Comparison of ENCODE assay signal across 1 cellular context in the genomic region with DNA sequence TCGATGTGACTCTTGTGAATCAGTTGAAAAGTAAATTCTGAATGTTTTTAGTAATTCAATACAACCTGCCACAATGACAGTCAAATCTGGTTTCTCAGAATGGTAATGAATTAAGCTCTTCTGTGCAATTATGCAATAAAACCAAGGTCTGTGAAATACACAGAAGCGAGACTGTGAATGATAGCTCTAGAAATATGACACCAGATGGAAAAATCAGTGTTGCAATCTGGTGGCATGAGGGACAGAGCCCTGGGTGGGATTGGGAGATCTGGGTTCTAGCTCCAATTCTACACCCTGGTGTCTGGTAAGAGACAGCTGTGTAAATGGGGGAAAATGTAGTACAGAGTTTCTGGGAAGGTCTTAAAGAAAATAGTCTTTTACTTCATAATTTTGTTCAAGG.
TF ChIP-seq lines count a peak whose summit lies in the region.

No MANE protein-coding gene starts in this region.

TF ChIP-seq in GM23338, 12 proteins besides CTCF, POLR2A, EP300 and RAD21 (continued from another document):
- TF ChIP-seq, protein P1, sequence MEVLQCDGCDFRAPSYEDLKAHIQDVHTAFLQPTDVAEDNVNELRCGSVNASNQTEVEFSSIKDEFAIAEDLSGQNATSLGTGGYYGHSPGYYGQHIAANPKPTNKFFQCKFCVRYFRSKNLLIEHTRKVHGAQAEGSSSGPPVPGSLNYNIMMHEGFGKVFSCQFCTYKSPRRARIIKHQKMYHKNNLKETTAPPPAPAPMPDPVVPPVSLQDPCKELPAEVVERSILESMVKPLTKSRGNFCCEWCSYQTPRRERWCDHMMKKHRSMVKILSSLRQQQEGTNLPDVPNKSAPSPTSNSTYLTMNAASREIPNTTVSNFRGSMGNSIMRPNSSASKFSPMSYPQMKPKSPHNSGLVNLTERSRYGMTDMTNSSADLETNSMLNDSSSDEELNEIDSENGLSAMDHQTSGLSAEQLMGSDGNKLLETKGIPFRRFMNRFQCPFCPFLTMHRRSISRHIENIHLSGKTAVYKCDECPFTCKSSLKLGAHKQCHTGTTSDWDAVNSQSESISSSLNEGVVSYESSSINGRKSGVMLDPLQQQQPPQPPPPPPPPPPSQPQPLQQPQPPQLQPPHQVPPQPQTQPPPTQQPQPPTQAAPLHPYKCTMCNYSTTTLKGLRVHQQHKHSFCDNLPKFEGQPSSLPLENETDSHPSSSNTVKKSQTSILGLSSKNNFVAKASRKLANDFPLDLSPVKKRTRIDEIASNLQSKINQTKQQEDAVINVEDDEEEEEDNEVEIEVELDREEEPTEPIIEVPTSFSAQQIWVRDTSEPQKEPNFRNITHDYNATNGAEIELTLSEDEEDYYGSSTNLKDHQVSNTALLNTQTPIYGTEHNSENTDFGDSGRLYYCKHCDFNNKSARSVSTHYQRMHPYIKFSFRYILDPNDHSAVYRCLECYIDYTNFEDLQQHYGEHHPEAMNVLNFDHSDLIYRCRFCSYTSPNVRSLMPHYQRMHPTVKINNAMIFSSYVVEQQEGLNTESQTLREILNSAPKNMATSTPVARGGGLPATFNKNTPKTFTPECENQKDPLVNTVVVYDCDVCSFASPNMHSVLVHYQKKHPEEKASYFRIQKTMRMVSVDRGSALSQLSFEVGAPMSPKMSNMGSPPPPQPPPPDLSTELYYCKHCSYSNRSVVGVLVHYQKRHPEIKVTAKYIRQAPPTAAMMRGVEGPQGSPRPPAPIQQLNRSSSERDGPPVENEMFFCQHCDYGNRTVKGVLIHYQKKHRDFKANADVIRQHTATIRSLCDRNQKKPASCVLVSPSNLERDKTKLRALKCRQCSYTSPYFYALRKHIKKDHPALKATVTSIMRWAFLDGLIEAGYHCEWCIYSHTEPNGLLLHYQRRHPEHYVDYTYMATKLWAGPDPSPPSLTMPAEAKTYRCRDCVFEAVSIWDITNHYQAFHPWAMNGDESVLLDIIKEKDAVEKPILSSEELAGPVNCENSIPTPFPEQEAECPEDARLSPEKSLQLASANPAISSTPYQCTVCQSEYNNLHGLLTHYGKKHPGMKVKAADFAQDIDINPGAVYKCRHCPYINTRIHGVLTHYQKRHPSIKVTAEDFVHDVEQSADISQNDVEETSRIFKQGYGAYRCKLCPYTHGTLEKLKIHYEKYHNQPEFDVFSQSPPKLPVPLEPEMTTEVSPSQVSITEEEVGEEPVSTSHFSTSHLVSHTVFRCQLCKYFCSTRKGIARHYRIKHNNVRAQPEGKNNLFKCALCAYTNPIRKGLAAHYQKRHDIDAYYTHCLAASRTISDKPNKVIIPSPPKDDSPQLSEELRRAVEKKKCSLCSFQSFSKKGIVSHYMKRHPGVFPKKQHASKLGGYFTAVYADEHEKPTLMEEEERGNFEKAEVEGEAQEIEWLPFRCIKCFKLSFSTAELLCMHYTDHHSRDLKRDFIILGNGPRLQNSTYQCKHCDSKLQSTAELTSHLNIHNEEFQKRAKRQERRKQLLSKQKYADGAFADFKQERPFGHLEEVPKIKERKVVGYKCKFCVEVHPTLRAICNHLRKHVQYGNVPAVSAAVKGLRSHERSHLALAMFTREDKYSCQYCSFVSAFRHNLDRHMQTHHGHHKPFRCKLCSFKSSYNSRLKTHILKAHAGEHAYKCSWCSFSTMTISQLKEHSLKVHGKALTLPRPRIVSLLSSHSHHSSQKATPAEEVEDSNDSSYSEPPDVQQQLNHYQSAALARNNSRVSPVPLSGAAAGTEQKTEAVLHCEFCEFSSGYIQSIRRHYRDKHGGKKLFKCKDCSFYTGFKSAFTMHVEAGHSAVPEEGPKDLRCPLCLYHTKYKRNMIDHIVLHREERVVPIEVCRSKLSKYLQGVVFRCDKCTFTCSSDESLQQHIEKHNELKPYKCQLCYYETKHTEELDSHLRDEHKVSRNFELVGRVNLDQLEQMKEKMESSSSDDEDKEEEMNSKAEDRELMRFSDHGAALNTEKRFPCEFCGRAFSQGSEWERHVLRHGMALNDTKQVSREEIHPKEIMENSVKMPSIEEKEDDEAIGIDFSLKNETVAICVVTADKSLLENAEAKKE (CRISPR knock-in tag; IDR thresholded peaks at IDR 0.05), result no peak
- TF ChIP-seq JUNB (IDR thresholded peaks at IDR 0.05; ENCODE audit: unreplicated experiment), result no peak
- no peak for TF ChIP-seq STAT1 (IDR thresholded peaks at IDR 0.05; ENCODE audit: unreplicated experiment)
- TF ChIP-seq NANOG (IDR thresholded peaks at IDR 0.05; ENCODE audit: borderline replicate concordance), result no peak
- no peak for TF ChIP-seq ZNF331 (CRISPR knock-in tag; IDR thresholded peaks at IDR 0.05; ENCODE audit: low read depth)
TF ChIP-seq in GM23338: peak in this region for 0.
